In the genomic region with DNA sequence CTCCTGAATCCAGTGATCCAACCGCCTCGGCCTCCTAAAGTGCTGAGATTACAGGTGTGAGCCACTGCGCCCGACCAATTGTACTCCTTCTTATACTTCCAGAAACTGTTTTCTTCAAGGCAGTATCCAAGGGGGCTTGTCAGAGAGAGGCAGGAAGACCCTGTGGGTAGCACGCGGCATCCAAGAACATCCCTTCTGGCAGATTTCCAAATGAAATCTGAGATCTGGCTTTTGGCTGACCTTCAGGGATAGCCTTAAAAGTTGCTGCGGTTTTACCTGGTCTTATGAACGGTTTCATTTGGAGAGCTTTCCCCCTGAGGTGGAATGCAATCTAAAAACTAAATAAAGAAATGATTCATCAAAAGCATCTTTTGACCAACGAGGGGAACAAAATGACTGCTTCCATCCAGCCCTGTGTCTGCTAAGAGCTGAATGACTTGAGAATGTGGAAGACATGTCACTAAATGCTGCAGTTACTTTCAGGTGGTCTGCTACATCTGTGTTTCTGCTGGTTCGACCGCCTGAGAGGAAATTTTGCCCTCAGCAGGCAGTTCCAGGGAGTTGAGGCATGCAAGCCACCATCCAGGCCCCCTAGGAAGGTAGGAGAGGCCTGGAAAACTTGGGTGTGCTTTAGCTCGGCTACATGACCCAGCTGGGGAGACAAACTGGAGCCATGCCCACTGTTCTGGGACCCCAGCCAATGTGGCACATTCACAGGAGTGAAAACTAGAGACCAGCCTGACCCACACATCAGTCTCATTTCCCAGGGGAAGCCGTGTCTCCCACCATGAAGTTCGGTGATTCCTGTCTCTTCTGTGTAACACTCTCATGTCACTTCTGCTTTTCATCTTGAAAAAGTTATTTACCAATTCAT, we compare ENCODE assay signal across 10 cellular contexts.
DNase-seq lines count a peak whose midpoint lies in the region; ATAC-seq lines count a peak whose summit lies in the region.
"Had no signal": no experiment of that assay in that cellular context is flagged by ENCODE, and none has a peak within 500 bp of the region (broad histone marks: within the 10 kb centered on the region; RNA-seq: fewer than 3 reads in every experiment).

No MANE protein-coding gene starts in this region.

- H3K36me3 Mint-ChIP-seq in activated T-cell treated with anti-CD3 and anti-CD28 coated beads, Interleukin-2, amount 50 U/mL, for 72 hours (ENCODE audit: insufficient read depth in 2 of 2), result peaks cover 2 to 3% of the 10 kb centered on the region in 2 donors
- H3K36me3 Mint-ChIP-seq in activated T-cell treated with anti-CD3 and anti-CD28 coated beads, Interleukin-2, amount 50 U/mL, for 24 hours (ENCODE audit: low read depth), result no peaks in the 10 kb centered on the region
- no peaks in the 10 kb centered on the region for H3K36me3 Mint-ChIP-seq in immature natural killer cell

- H3K27me3 Mint-ChIP-seq in activated T-cell treated with anti-CD3 and anti-CD28 coated beads, Interleukin-2, amount 50 U/mL, for 72 hours (ENCODE audit: low read depth), result no peaks in the 10 kb centered on the region
- no peaks in the 10 kb centered on the region for H3K27me3 Mint-ChIP-seq in activated T-cell treated with anti-CD3 and anti-CD28 coated beads, Interleukin-2, amount 50 U/mL, for 24 hours
- H3K27me3 Mint-ChIP-seq in immature natural killer cell (ENCODE audit: low read depth in 3 of 3), result peaks cover 0 to 4% (median 0%) of the 10 kb centered on the region in 3 donors

- no peak overlapping the region for H3K27ac Mint-ChIP-seq in activated T-cell treated with anti-CD3 and anti-CD28 coated beads, Interleukin-2, amount 50 U/mL, for 72 hours
- no peak overlapping the region for H3K27ac Mint-ChIP-seq in activated T-cell treated with anti-CD3 and anti-CD28 coated beads, Interleukin-2, amount 50 U/mL, for 24 hours
- no peak overlapping the region for H3K27ac Mint-ChIP-seq in immature natural killer cell

- H3K9me3 Mint-ChIP-seq in activated T-cell treated with anti-CD3 and anti-CD28 coated beads, Interleukin-2, amount 50 U/mL, for 72 hours, result peaks cover 0 to 3% of the 10 kb centered on the region in 2 donors
- H3K9me3 Mint-ChIP-seq in activated T-cell treated with anti-CD3 and anti-CD28 coated beads, Interleukin-2, amount 50 U/mL, for 24 hours, result no peaks in the 10 kb centered on the region
- no peaks in the 10 kb centered on the region for H3K9me3 Mint-ChIP-seq in immature natural killer cell

- peaks cover 33% of the 10 kb centered on the region for H3K4me1 Mint-ChIP-seq in activated T-cell treated with anti-CD3 and anti-CD28 coated beads, Interleukin-2, amount 50 U/mL, for 72 hours (ENCODE audit: low read depth)
- peaks cover 16% of the 10 kb centered on the region for H3K4me1 Mint-ChIP-seq in activated T-cell treated with anti-CD3 and anti-CD28 coated beads, Interleukin-2, amount 50 U/mL, for 24 hours (ENCODE audit: low read depth)
- no peaks in the 10 kb centered on the region for H3K4me1 Mint-ChIP-seq in immature natural killer cell

- DNase-seq in activated T-cell treated with anti-CD3 and anti-CD28 coated beads, Interleukin-2, amount 50 U/mL, for 72 hours, result peak; percentile 33 to 43
- DNase-seq in activated T-cell treated with anti-CD3 and anti-CD28 coated beads, Interleukin-2, amount 50 U/mL, for 24 hours, result no peak
- DNase-seq in M059J (ENCODE audit: low read depth), result peak; percentile 3
- no peak for DNase-seq in stimulated activated naive CD8-positive, alpha-beta T cell treated with anti-CD3 and anti-CD28 coated beads, Interleukin-15, Interleukin-2, amounts not matched to agents 100 U/mL and 50 U/mL, for 24 hours
- no peak for DNase-seq in GOT3 (lab: John Stamatoyannopoulos, UW)
- no peak for DNase-seq in immature natural killer cell
- DNase-seq: activated CD8-positive, alpha-beta memory T cell treated with anti-CD3 and anti-CD28 coated beads for 24 hours; left lung had no signal

- ATAC-seq in activated T-cell treated with anti-CD3 and anti-CD28 coated beads, Interleukin-2, amount 50 U/mL, for 72 hours (replicated peaks in 1 of 2), result peak; percentile 92
- ATAC-seq in GM21576 (IDR thresholded peaks at IDR 0.05; ENCODE audit: unreplicated experiment), result peak; percentile 46
- peak; percentile 24 for ATAC-seq in stimulated activated naive CD8-positive, alpha-beta T cell treated with anti-CD3 and anti-CD28 coated beads, Interleukin-15, Interleukin-2, amounts not matched to agents 100 U/mL and 50 U/mL, for 24 hours
- ATAC-seq in HG03108 (IDR thresholded peaks at IDR 0.05; ENCODE audit: unreplicated experiment), result no peak
- ATAC-seq: left lung had no signal

- H3K4me3 Mint-ChIP-seq in activated T-cell treated with anti-CD3 and anti-CD28 coated beads, Interleukin-2, amount 50 U/mL, for 72 hours, result no peak overlapping the region
- no peak overlapping the region for H3K4me3 Mint-ChIP-seq in activated T-cell treated with anti-CD3 and anti-CD28 coated beads, Interleukin-2, amount 50 U/mL, for 24 hours
- no peak overlapping the region for H3K4me3 Mint-ChIP-seq in immature natural killer cell

Comparison
In these comparisons a context has a peak if more than half of its experiments do, and no peak if none do; other contexts are left out.
1. DNase-seq: peak in activated T-cell treated with anti-CD3 and anti-CD28 coated beads, Interleukin-2, amount 50 U/mL, for 72 hours (2 of 2) and M059J (single experiment); none in activated T-cell treated with anti-CD3 and anti-CD28 coated beads, Interleukin-2, amount 50 U/mL, for 24 hours (single experiment), stimulated activated naive CD8-positive, alpha-beta T cell treated with anti-CD3 and anti-CD28 coated beads, Interleukin-15, Interleukin-2, amounts not matched to agents 100 U/mL and 50 U/mL, for 24 hours (single experiment), GOT3 (single experiment) and immature natural killer cell (0 of 3).